Comparison of ENCODE assay signal across 10 cellular contexts in genomic region chr10:82796510-82796909, GRCh38.
DNase-seq lines count a peak whose midpoint lies in the region; ATAC-seq and TF ChIP-seq lines count a peak whose summit lies in the region.
"Had no signal": no experiment of that assay in that cellular context is flagged by ENCODE, and none has a peak within 500 bp of the region (broad histone marks: within the 10 kb centered on the region; RNA-seq: fewer than 3 reads in every experiment).

No MANE protein-coding gene starts in this region.

- H3K27ac Mint-ChIP-seq in activated CD8-positive, alpha-beta T cell treated with anti-CD3 and anti-CD28 coated beads for 36 hours = no peak overlapping the region
- no peak overlapping the region for H3K27ac Mint-ChIP-seq in activated CD8-positive, alpha-beta T cell treated with anti-CD3 and anti-CD28 coated beads, Interleukin-2, amount 10 ng/mL, durations not matched to agents 7 days and 5 days
- H3K27ac Mint-ChIP-seq in chondrocyte (ENCODE audit: unreplicated experiment) = no peak overlapping the region
- H3K27ac Mint-ChIP-seq: activated T-cell treated with anti-CD3 and anti-CD28 coated beads, Interleukin-2, amount 50 U/mL, for 24 hours had no signal

- H3K36me3 ChIP-seq in testis (ENCODE audit: low read depth, missing control alignments) = no peaks in the 10 kb centered on the region

- CTCF ChIA-PET in activated CD8-positive, alpha-beta T cell treated with anti-CD3 and anti-CD28 coated beads for 36 hours (lab: Charles Lee) = no interaction called here
- CTCF ChIA-PET in activated CD8-positive, alpha-beta T cell treated with anti-CD3 and anti-CD28 coated beads, Interleukin-2, amount 10 ng/mL, durations not matched to agents 7 days and 5 days (lab: Charles Lee) = interaction anchor here (0.6 kb wide), 1 partner anchor 1095 kb away, joined by 3 read pairs; no protein-coding TSS in a partner anchor

- TF ChIP-seq POLR2A in testis (IDR thresholded peaks at IDR 0.05) = no peak

- no peaks in the 10 kb centered on the region for H3K4me1 Mint-ChIP-seq in activated CD8-positive, alpha-beta T cell treated with anti-CD3 and anti-CD28 coated beads for 36 hours (ENCODE audit: low read depth)
- H3K4me1 Mint-ChIP-seq in activated CD8-positive, alpha-beta T cell treated with anti-CD3 and anti-CD28 coated beads, Interleukin-2, amount 10 ng/mL, durations not matched to agents 7 days and 5 days (ENCODE audit: low read depth) = no peaks in the 10 kb centered on the region
- H3K4me1 Mint-ChIP-seq in chondrocyte (ENCODE audit: low read depth) = peaks cover 4% of the 10 kb centered on the region

- H3K4me3 Mint-ChIP-seq in activated CD8-positive, alpha-beta T cell treated with anti-CD3 and anti-CD28 coated beads for 36 hours = no peak overlapping the region
- no peak overlapping the region for H3K4me3 Mint-ChIP-seq in activated CD8-positive, alpha-beta T cell treated with anti-CD3 and anti-CD28 coated beads, Interleukin-2, amount 10 ng/mL, durations not matched to agents 7 days and 5 days
- no peak overlapping the region for H3K4me3 Mint-ChIP-seq in chondrocyte (ENCODE audit: unreplicated experiment)
- H3K4me3 Mint-ChIP-seq: activated T-cell treated with anti-CD3 and anti-CD28 coated beads, Interleukin-2, amount 50 U/mL, for 24 hours had no signal

- H3K9me3 ChIP-seq in testis = no peaks in the 10 kb centered on the region

- no peaks in the 10 kb centered on the region for H3K36me3 Mint-ChIP-seq in activated CD8-positive, alpha-beta T cell treated with anti-CD3 and anti-CD28 coated beads for 36 hours (ENCODE audit: low read depth)
- H3K36me3 Mint-ChIP-seq in activated CD8-positive, alpha-beta T cell treated with anti-CD3 and anti-CD28 coated beads, Interleukin-2, amount 10 ng/mL, durations not matched to agents 7 days and 5 days (ENCODE audit: low read depth) = no peaks in the 10 kb centered on the region
- H3K36me3 Mint-ChIP-seq in chondrocyte (ENCODE audit: low read depth) = no peaks in the 10 kb centered on the region

- no peak for ATAC-seq in activated CD8-positive, alpha-beta T cell treated with anti-CD3 and anti-CD28 coated beads for 36 hours
- ATAC-seq in activated CD8-positive, alpha-beta T cell treated with anti-CD3 and anti-CD28 coated beads, Interleukin-2, amount 10 ng/mL, durations not matched to agents 7 days and 5 days = no peak
- no peak for ATAC-seq in HG03095 (IDR thresholded peaks at IDR 0.05; ENCODE audit: unreplicated experiment)

- no peaks in the 10 kb centered on the region for H3K27me3 ChIP-seq in testis

- no peaks in the 10 kb centered on the region for H3K4me1 ChIP-seq in testis

- H3K4me3 ChIP-seq in retinal pigment epithelial cell (ENCODE audit: low read length) (no peak overlapping the region), testis (no peak overlapping the region)

- intact Hi-C loops in activated CD8-positive, alpha-beta T cell treated with anti-CD3 and anti-CD28 coated beads for 36 hours (cut with micrococcal nuclease) = no loop called here
- intact Hi-C loops in testis (cut with DNase I; ENCODE audit: low total_unique reads) = no loop called here

- peaks cover 2% of the 10 kb centered on the region for H3K9me3 Mint-ChIP-seq in activated CD8-positive, alpha-beta T cell treated with anti-CD3 and anti-CD28 coated beads for 36 hours
- H3K9me3 Mint-ChIP-seq in activated CD8-positive, alpha-beta T cell treated with anti-CD3 and anti-CD28 coated beads, Interleukin-2, amount 10 ng/mL, durations not matched to agents 7 days and 5 days (ENCODE audit: insufficient read depth) = peaks cover 4% of the 10 kb centered on the region
- no peaks in the 10 kb centered on the region for H3K9me3 Mint-ChIP-seq in chondrocyte (ENCODE audit: low read depth)

- peak; percentile 14 for TF ChIP-seq CTCF in activated CD8-positive, alpha-beta T cell treated with anti-CD3 and anti-CD28 coated beads for 36 hours (IDR thresholded peaks at IDR 0.05)
- TF ChIP-seq CTCF in chondrocyte (IDR thresholded peaks at IDR 0.05) = peak; percentile 83
- TF ChIP-seq CTCF in retinal pigment epithelial cell (conservative IDR thresholded peaks at IDR 0.05; ENCODE audit: low read depth, low read length) = peak; percentile 60
- TF ChIP-seq CTCF in testis (IDR thresholded peaks at IDR 0.05) = peak in 1 of 3 experiments; percentile 46

- no peaks in the 10 kb centered on the region for H3K27me3 Mint-ChIP-seq in activated CD8-positive, alpha-beta T cell treated with anti-CD3 and anti-CD28 coated beads for 36 hours
- no peaks in the 10 kb centered on the region for H3K27me3 Mint-ChIP-seq in activated CD8-positive, alpha-beta T cell treated with anti-CD3 and anti-CD28 coated beads, Interleukin-2, amount 10 ng/mL, durations not matched to agents 7 days and 5 days (ENCODE audit: low read depth)
- H3K27me3 Mint-ChIP-seq in chondrocyte (ENCODE audit: low read depth) = peaks cover 4% of the 10 kb centered on the region
- H3K27me3 Mint-ChIP-seq: activated T-cell treated with anti-CD3 and anti-CD28 coated beads, Interleukin-2, amount 50 U/mL, for 24 hours had no signal

- no peak overlapping the region for H3K27ac ChIP-seq in testis

- no peak for DNase-seq in activated CD8-positive, alpha-beta T cell treated with anti-CD3 and anti-CD28 coated beads for 36 hours
- DNase-seq in activated CD8-positive, alpha-beta T cell treated with anti-CD3 and anti-CD28 coated beads, Interleukin-2, amount 10 ng/mL, durations not matched to agents 7 days and 5 days = no peak
- DNase-seq in NOMO-1 treated with DMSO at 0.1 percent for 48 hours (lab: John Stamatoyannopoulos, UW; ENCODE audit: unreplicated experiment) (peak; percentile 45), chondrocyte (ENCODE audit: low spot score) (no peak), retinal pigment epithelial cell (ENCODE audit: low read depth) (no peak), testis (no peak), GF-D8 (lab: John Stamatoyannopoulos, UW) (no peak)
- DNase-seq: activated T-cell treated with anti-CD3 and anti-CD28 coated beads, Interleukin-2, amount 50 U/mL, for 24 hours; NCI-H526 treated with DMSO at 0.1 percent for 48 hours had no signal

- POLR2A ChIA-PET in activated CD8-positive, alpha-beta T cell treated with anti-CD3 and anti-CD28 coated beads for 36 hours (lab: Charles Lee) = no interaction called here
- POLR2A ChIA-PET in activated CD8-positive, alpha-beta T cell treated with anti-CD3 and anti-CD28 coated beads, Interleukin-2, amount 10 ng/mL, durations not matched to agents 7 days and 5 days (lab: Charles Lee) = no interaction called here
